Comparison of ENCODE assay signal across 8 cellular contexts in the genomic region with DNA sequence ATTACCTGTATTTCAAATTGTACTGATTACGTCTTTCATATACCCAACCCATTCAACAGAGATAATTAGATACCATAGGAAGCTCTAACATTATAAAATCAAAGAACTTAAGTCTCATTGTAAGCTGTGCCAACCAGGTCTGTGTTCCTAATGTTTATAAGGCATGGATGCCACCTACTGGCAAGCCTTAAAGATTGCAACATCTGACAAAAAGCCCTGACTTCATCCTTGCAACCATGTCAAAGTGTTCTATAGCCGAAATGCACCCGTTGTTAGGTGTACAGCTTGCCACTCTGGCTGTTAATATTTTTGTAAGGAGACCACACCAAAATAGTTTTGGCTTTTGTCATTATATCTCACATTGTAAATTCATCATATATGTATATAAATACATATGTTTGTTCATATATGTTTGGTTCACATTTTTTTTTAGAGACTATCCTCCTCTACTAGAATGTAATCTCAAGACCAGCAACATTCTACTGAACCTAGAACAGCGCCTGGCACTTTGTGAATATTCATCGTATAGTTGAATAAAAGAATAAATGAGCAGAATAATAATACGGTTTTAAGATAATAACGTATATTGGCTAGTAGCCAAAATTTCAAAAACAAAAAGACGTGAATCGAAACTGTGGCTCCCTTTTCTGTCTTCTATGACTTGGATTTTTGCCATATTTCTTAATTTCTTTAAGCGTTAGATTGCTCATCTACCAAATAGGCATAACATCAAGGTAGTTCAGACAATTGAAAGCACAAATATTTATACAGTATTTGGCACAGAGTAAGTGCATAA.
A peak's percentile ranks its signal among the peaks of the same experiment; 100 is the strongest.
DNase-seq lines count a peak whose midpoint lies in the region; ATAC-seq, FAIRE-seq and TF ChIP-seq lines count a peak whose summit lies in the region.

No MANE protein-coding gene starts in this region.

- BruUV-seq in MCF 10A (replicated peaks; lab: Mats Ljungman, UMichigan) = no TSS peak

- H3K4me1 Mint-ChIP-seq in MCF 10A (ENCODE audit: insufficient read depth, unreplicated experiment) = peaks cover 10% of the 10 kb centered on the region

- H3K27me3 Mint-ChIP-seq in MCF 10A (ENCODE audit: insufficient read depth, unreplicated experiment) = no peaks in the 10 kb centered on the region

- no peak for TF ChIP-seq POLR2A in GM12892 (IDR thresholded peaks at IDR 0.05; ENCODE audit: low read depth, low read length)

- H3K27ac Mint-ChIP-seq in MCF 10A (ENCODE audit: low read depth, unreplicated experiment) = no peak overlapping the region

- DNase-seq in AG08396 (ENCODE audit: low spot score) (peak; percentile 55), GM12892 (ENCODE audit: insufficient read length) (peak; percentile 26), NAMALWA (ENCODE audit: low spot score) (peak; percentile 80), SHP77 (lab: John Stamatoyannopoulos, UW) (peak; percentile 74 to 77), MCF 10A (ENCODE audit: unreplicated experiment) (peak; percentile 90)
- peak; percentile 2 for DNase-seq in stimulated activated CD8-positive, alpha-beta memory T cell treated with anti-CD3 and anti-CD28 coated beads, Interleukin-15, amount 100 ng/mL, for 48 hours (ENCODE audit: low read depth in 2 of 2)

- CTCF ChIA-PET in MCF 10A (lab: Yijun Ruan, JAX) = interaction anchor here (0.6 to 2.1 kb wide), 17 partner anchors 8 to 1025 kb away, joined by 3 to 34 read pairs (median 5); no protein-coding TSS in a partner anchor

- TF ChIP-seq CTCF in MCF 10A (IDR thresholded peaks at IDR 0.05; ENCODE audit: unreplicated experiment) = peak; percentile 75

- no peaks in the 10 kb centered on the region for H3K36me3 Mint-ChIP-seq in MCF 10A (ENCODE audit: insufficient read depth, unreplicated experiment)

- peak; percentile 93 for ATAC-seq in HG02623 (IDR thresholded peaks at IDR 0.05; ENCODE audit: unreplicated experiment)

- no peak overlapping the region for H3K4me3 Mint-ChIP-seq in MCF 10A (ENCODE audit: unreplicated experiment)

- no peaks in the 10 kb centered on the region for H3K9me3 Mint-ChIP-seq in MCF 10A (ENCODE audit: unreplicated experiment)

- intact Hi-C loops in MCF 10A (cut with micrococcal nuclease) = loop anchor here (1.0 to 2.0 kb wide), 5 partner anchors 67 to 1446 kb away; no protein-coding TSS in a partner anchor

- POLR2A ChIA-PET in MCF 10A (lab: Yijun Ruan, JAX) = interaction anchor here (1.5 kb wide), 1 partner anchor 68 kb away, joined by 3 read pairs; no protein-coding TSS in a partner anchor

- FAIRE-seq in GM12892 (lab: Jason Lieb, UNC) = peak; percentile 70
- FAIRE-seq in islet of Langerhans (lab: Jason Lieb, UNC) = peak; percentile 99

Comparison
In these comparisons a context has a peak if more than half of its experiments do, and no peak if none do; other contexts are left out.
1. Peak in every context shown above with its lines: DNase-seq and ATAC-seq.
2. DNase-seq: peak in every context shown above with its lines; median percentile 90 in MCF 10A; 80 in NAMALWA; 76 in SHP77; 55 in AG08396; 26 in GM12892; 2 in stimulated activated CD8-positive, alpha-beta memory T cell treated with anti-CD3 and anti-CD28 coated beads, Interleukin-15, amount 100 ng/mL, for 48 hours.